12 cellular contexts compared by ENCODE assay signal in the genomic region with DNA sequence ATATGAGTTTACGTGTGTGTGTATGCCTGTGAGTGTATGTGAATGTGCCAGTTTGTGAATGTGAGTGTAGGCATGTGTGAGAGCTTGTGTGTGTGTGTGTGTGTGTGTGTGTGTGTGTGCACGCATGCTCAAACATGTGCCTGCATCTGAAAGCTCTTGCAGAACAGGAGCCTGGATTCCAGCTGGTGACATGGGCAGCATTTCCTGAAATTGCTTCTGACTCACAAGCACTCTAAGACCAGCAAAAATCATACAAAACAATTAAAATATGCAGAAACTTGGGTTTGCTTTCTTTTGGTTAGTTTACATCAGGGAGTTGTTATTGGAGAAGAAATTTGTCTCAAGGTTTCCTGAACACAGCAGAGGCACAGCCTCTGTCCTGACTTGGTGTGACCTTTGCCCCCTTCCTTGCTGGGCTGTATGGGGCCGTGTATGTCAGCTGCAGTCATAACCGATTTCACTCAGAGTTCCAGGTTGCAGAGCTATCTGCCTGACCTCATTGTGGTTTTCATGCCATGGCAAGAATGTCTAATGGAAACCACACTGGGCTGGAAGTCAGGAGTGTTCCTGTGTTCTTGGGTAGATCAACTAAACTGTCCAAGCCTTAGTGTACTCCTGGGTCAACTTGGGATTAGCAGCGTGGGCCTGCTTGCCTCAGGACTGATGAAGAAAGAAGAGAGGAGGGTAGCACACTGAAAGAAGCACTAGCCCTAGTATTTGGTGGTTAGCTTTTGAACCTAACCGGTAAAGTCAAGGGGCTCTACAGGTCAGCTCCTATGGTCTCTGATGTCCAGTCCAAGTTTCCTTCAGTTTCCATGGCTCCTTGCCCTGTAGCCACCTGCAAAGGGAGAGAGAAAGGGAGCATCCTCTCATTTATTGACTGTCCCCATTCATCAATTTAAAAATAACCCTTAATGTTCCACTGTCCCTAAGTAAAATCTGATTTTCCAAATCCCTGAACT.
DNase-seq lines count a peak whose midpoint lies in the region; ATAC-seq and TF ChIP-seq lines count a peak whose summit lies in the region.
"Had no signal": no experiment of that assay in that cellular context is flagged by ENCODE, and none has a peak within 500 bp of the region (broad histone marks: within the 10 kb centered on the region; RNA-seq: fewer than 3 reads in every experiment).

No MANE protein-coding gene starts in this region.

- H3K9me3 ChIP-seq in psoas muscle, result no peaks in the 10 kb centered on the region

- peak; percentile 94 for DNase-seq in GM04503 (ENCODE audit: low read depth)
- peak; percentile 7 for DNase-seq in SK-MEL-5 (ENCODE audit: low read depth, low spot score)
- peak; percentile 100 for DNase-seq in fibroblast of mammary gland (ENCODE audit: low read depth)
- DNase-seq in psoas muscle, result peak in 1 of 2 donors; percentile 41
- no peak for DNase-seq in NCI-H2171 (lab: John Stamatoyannopoulos, UW)
- DNase-seq in iPS-NIHi11 (ENCODE audit: low spot score), result no peak
- DNase-seq in activated T-helper 1 cell treated with anti-CD3 and anti-CD28 coated beads, Interleukin-12 subunit alpha, Interleukin-12 subunit beta, Interleukin-2, Interleukin-4 antibody, amounts not matched to agents 30 ng/mL and 10 ng/mL and 1 ng/mL, durations not matched to agents 14 hours and 24 hours and 36 hours (ENCODE audit: low spot score), result no peak
- DNase-seq: GF-D8, NCI-H1417, T-helper 17 cell had no signal

- no peak overlapping the region for H3K4me3 ChIP-seq in fibroblast of mammary gland (ENCODE audit: control insufficient read depth, low read depth, low read length)
- no peak overlapping the region for H3K4me3 ChIP-seq in psoas muscle

- no peak for TF ChIP-seq CTCF in fibroblast of mammary gland (conservative IDR thresholded peaks at IDR 0.05; ENCODE audit: control insufficient read depth, insufficient read depth, low read depth, low read length)
- no peak for TF ChIP-seq CTCF in psoas muscle (IDR thresholded peaks at IDR 0.05)

- peaks cover 1% of the 10 kb centered on the region for H3K27me3 Mint-ChIP-seq in activated T-helper 1 cell treated with anti-CD3 and anti-CD28 coated beads, Interleukin-12 subunit alpha, Interleukin-12 subunit beta, Interleukin-2, Interleukin-4 antibody, amounts not matched to agents 30 ng/mL and 10 ng/mL and 1 ng/mL, durations not matched to agents 14 hours and 24 hours and 36 hours (ENCODE audit: insufficient read depth)

- peak overlapping the region; percentile 3 for H3K27ac ChIP-seq in psoas muscle

- H3K36me3 Mint-ChIP-seq in activated T-helper 1 cell treated with anti-CD3 and anti-CD28 coated beads, Interleukin-12 subunit alpha, Interleukin-12 subunit beta, Interleukin-2, Interleukin-4 antibody, amounts not matched to agents 30 ng/mL and 10 ng/mL and 1 ng/mL, durations not matched to agents 14 hours and 24 hours and 36 hours (ENCODE audit: low read depth), result no peaks in the 10 kb centered on the region
- H3K36me3 Mint-ChIP-seq: activated naive CD4-positive, alpha-beta T cell treated with anti-CD3 and anti-CD28 coated beads, Interleukin-2, amount 50 U/mL, for 72 hours had no signal

- H3K4me1 ChIP-seq in psoas muscle, result peaks cover 16% of the 10 kb centered on the region

- ATAC-seq in psoas muscle (peak; percentile 84 to 97 (median 94)), HG03442 (IDR thresholded peaks at IDR 0.05; ENCODE audit: unreplicated experiment) (no peak)
- ATAC-seq: activated naive CD4-positive, alpha-beta T cell treated with anti-CD3 and anti-CD28 coated beads, Interleukin-2, amount 50 U/mL, for 72 hours; T-helper 17 cell had no signal

- in situ Hi-C loops in SK-MEL-5 (cut with HindIII; ENCODE audit: low pct_unique_long_range_greater_than_20kb, low sequenced_read_pairs), result no loop called here

- 30 to 41% (median 41%) methylated on average over 6 of the region's 6 CpGs for WGBS in psoas muscle, 3 donors

- no peaks in the 10 kb centered on the region for H3K9me3 Mint-ChIP-seq in activated T-helper 1 cell treated with anti-CD3 and anti-CD28 coated beads, Interleukin-12 subunit alpha, Interleukin-12 subunit beta, Interleukin-2, Interleukin-4 antibody, amounts not matched to agents 30 ng/mL and 10 ng/mL and 1 ng/mL, durations not matched to agents 14 hours and 24 hours and 36 hours
- H3K9me3 Mint-ChIP-seq: activated naive CD4-positive, alpha-beta T cell treated with anti-CD3 and anti-CD28 coated beads, Interleukin-2, amount 50 U/mL, for 72 hours had no signal

- no peak overlapping the region for H3K27ac Mint-ChIP-seq in activated T-helper 1 cell treated with anti-CD3 and anti-CD28 coated beads, Interleukin-12 subunit alpha, Interleukin-12 subunit beta, Interleukin-2, Interleukin-4 antibody, amounts not matched to agents 30 ng/mL and 10 ng/mL and 1 ng/mL, durations not matched to agents 14 hours and 24 hours and 36 hours
- H3K27ac Mint-ChIP-seq: activated naive CD4-positive, alpha-beta T cell treated with anti-CD3 and anti-CD28 coated beads, Interleukin-2, amount 50 U/mL, for 72 hours; T-helper 17 cell had no signal

- no peak overlapping the region for H3K4me3 Mint-ChIP-seq in activated T-helper 1 cell treated with anti-CD3 and anti-CD28 coated beads, Interleukin-12 subunit alpha, Interleukin-12 subunit beta, Interleukin-2, Interleukin-4 antibody, amounts not matched to agents 30 ng/mL and 10 ng/mL and 1 ng/mL, durations not matched to agents 14 hours and 24 hours and 36 hours
- H3K4me3 Mint-ChIP-seq: T-helper 17 cell had no signal

- intact Hi-C loops in psoas muscle (cut with DNase I), result no loop called here
- intact Hi-C loops in activated T-helper 1 cell treated with anti-CD3 and anti-CD28 coated beads, Interleukin-12 subunit alpha, Interleukin-12 subunit beta, Interleukin-2, Interleukin-4 antibody, amounts not matched to agents 30 ng/mL and 10 ng/mL and 1 ng/mL, durations not matched to agents 14 hours and 24 hours and 36 hours (cut with micrococcal nuclease), result no loop called here

- H3K36me3 ChIP-seq in psoas muscle (ENCODE audit: insufficient read depth in 1 of 2, low read depth in 1 of 2), result no peaks in the 10 kb centered on the region

- no peaks in the 10 kb centered on the region for H3K4me1 Mint-ChIP-seq in activated T-helper 1 cell treated with anti-CD3 and anti-CD28 coated beads, Interleukin-12 subunit alpha, Interleukin-12 subunit beta, Interleukin-2, Interleukin-4 antibody, amounts not matched to agents 30 ng/mL and 10 ng/mL and 1 ng/mL, durations not matched to agents 14 hours and 24 hours and 36 hours (ENCODE audit: low read depth)

- H3K27me3 ChIP-seq in psoas muscle (ENCODE audit: insufficient read depth in 3 of 3, low read length in 2 of 3), result no peaks in the 10 kb centered on the region

Comparison
In these comparisons a context has a peak if more than half of its experiments do, and no peak if none do; other contexts are left out.
1. DNase-seq: peak in GM04503 (single experiment), SK-MEL-5 (single experiment) and fibroblast of mammary gland (single experiment); none in NCI-H2171 (single experiment), iPS-NIHi11 (single experiment) and activated T-helper 1 cell treated with anti-CD3 and anti-CD28 coated beads, Interleukin-12 subunit alpha, Interleukin-12 subunit beta, Interleukin-2, Interleukin-4 antibody, amounts not matched to agents 30 ng/mL and 10 ng/mL and 1 ng/mL, durations not matched to agents 14 hours and 24 hours and 36 hours (single experiment).